Comparison of ENCODE assay signal across 8 cellular contexts in the genomic region with DNA sequence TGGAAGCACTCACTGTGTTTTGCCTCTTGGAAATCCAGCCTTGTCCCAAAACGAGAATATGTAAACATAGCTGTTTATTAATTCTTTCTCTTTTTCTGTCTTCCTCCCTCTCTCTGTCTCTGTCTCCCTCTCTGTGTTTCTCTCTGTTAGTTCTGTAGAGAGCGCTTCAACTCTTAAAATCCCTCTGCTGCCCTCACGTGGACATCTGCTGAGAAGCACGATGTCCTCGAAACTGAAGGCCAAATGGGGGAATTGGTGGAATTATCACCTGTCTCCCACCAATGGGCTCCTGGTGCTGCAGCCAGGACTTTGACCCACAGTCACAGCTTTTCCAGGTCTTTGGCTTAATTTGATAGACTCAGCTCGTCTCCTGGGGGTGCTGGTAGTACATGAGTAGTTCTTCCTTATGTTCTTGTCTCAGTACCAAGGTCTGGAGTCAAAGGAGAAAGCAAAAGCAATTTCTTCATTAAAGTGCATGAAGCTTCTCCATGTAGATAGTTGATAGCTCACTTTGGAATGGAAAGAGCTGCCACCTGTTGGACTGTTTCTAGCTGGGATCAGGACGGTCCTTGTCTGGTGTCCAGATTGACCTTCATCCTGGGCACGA. TPM values are rescaled to one million over a fixed set of nuclear protein-coding genes. Genes with fewer than 3 reads are reported as not detected.
DNase-seq lines count a peak whose midpoint lies in the region; ATAC-seq and TF ChIP-seq lines count a peak whose summit lies in the region.

No MANE protein-coding gene starts in this region.

- no peak overlapping the region for H3K23ac ChIP-seq in H9 (ENCODE audit: insufficient read length, low read depth, low read length)

- no peak overlapping the region for H2BK12ac ChIP-seq in H9 (ENCODE audit: insufficient read length, low read depth, low read length)

- no peak overlapping the region for H4K91ac ChIP-seq in H9 (ENCODE audit: insufficient read length, low read depth, low read length)

- no peak overlapping the region for H2BK5ac ChIP-seq in H9 (ENCODE audit: insufficient read length, low read length)

- no peak overlapping the region for H4K5ac ChIP-seq in H9 (ENCODE audit: insufficient read length, low read depth, low read length)

- H3K9me3 ChIP-seq in DOHH2 (ENCODE audit: control insufficient read depth, insufficient read depth, low read length) (no peaks in the 10 kb centered on the region), H9 (ENCODE audit: control insufficient read depth, low read depth, low read length) (no peaks in the 10 kb centered on the region)

- no peak overlapping the region for H3T11ph ChIP-seq in H9 (ENCODE audit: low read length)

- POLR2A ChIA-PET in activated naive CD8-positive, alpha-beta T cell treated with anti-CD3 and anti-CD28 coated beads, Interleukin-2, amount 10 ng/mL, durations not matched to agents 7 days and 5 days (lab: Charles Lee): interaction anchor here (1.1 to 5.3 kb wide), 4 partner anchors 47 to 86 kb away, joined by 3 to 17 read pairs (median 6); partner anchors contain the start of gene GBP5

- no peaks in the 10 kb centered on the region for H3K79me2 ChIP-seq in DOHH2 (ENCODE audit: control insufficient read depth, low read length)
- H3K79me2 ChIP-seq in H9 (ENCODE audit: insufficient read depth, low read length): no peaks in the 10 kb centered on the region

- no peak overlapping the region for H4K8ac ChIP-seq in H9 (replicated peaks; ENCODE audit: insufficient read length, low read depth, low read length)

- H3K27ac ChIP-seq in DOHH2 (ENCODE audit: low read depth, low read length) (no peak overlapping the region), H9 (ENCODE audit: insufficient read length, low read depth, low read length) (no peak overlapping the region)

- no peaks in the 10 kb centered on the region for H4K20me1 ChIP-seq in DOHH2 (ENCODE audit: control insufficient read depth, insufficient read depth, low read depth, low read length)
- H4K20me1 ChIP-seq in H9 (ENCODE audit: control insufficient read depth, insufficient read depth, insufficient read length): no peaks in the 10 kb centered on the region

- H3K79me1 ChIP-seq in H9 (ENCODE audit: insufficient read depth, low read depth, low read length, poor library complexity, severe bottlenecking): no peaks in the 10 kb centered on the region

- H2AFZ ChIP-seq in H9 (ENCODE audit: low read length): no peak overlapping the region

- H3F3A ChIP-seq in DOHH2 (ENCODE audit: control insufficient read depth, insufficient read depth): no peaks in the 10 kb centered on the region

- H3K9me3 Mint-ChIP-seq in H9: no peaks in the 10 kb centered on the region
- peaks cover 1% of the 10 kb centered on the region for H3K9me3 Mint-ChIP-seq in activated naive CD8-positive, alpha-beta T cell treated with anti-CD3 and anti-CD28 coated beads, Interleukin-2, amount 10 ng/mL, durations not matched to agents 7 days and 5 days

- TF ChIP-seq CTCF in DOHH2 (IDR thresholded peaks at IDR 0.05; ENCODE audit: low read depth, low read length, poor library complexity, severe bottlenecking): peak; percentile 70
- peak; percentile 82 for TF ChIP-seq CTCF in H9 (conservative IDR thresholded peaks at IDR 0.05)

- no peaks in the 10 kb centered on the region; the same call in 1 of the 2 replicates for H3K27me3 Mint-ChIP-seq in H9 (ENCODE audit: low read depth)
- H3K27me3 Mint-ChIP-seq in activated naive CD8-positive, alpha-beta T cell treated with anti-CD3 and anti-CD28 coated beads, Interleukin-2, amount 10 ng/mL, durations not matched to agents 7 days and 5 days: peaks cover 2% of the 10 kb centered on the region

- no peak overlapping the region for H3K4ac ChIP-seq in H9 (ENCODE audit: low read depth, low read length)

- H3K18ac ChIP-seq in H9 (ENCODE audit: insufficient read length, low read depth, low read length): no peak overlapping the region

- no peaks in the 10 kb centered on the region for H3K36me3 ChIP-seq in DOHH2 (ENCODE audit: control insufficient read depth, low read length)

- no peak overlapping the region for H3K14ac ChIP-seq in H9 (ENCODE audit: insufficient read depth, low read length)

- no CpG with 5 or more reads among the region's 8 CpGs for WGBS in H9 (ENCODE audit: extremely low coverage, insufficient read length, low lambda C conversion rate)

- ATAC-seq in activated naive CD8-positive, alpha-beta T cell treated with anti-CD3 and anti-CD28 coated beads, Interleukin-2, amount 10 ng/mL, durations not matched to agents 7 days and 5 days (ENCODE audit: low read depth): peak; percentile 82

- no peaks in the 10 kb centered on the region for H3K4me1 ChIP-seq in DOHH2 (ENCODE audit: control insufficient read depth, low read length)
- no peaks in the 10 kb centered on the region for H3K4me1 ChIP-seq in H9 (ENCODE audit: insufficient read depth, low read length)

- H3K4me3 Mint-ChIP-seq in H9: no peak overlapping the region
- peak overlapping the region; percentile 51 for H3K4me3 Mint-ChIP-seq in activated naive CD8-positive, alpha-beta T cell treated with anti-CD3 and anti-CD28 coated beads, Interleukin-2, amount 10 ng/mL, durations not matched to agents 7 days and 5 days

- H3K56ac ChIP-seq in H9 (ENCODE audit: insufficient read length, low read depth, low read length): no peak overlapping the region

- H3K9me2 ChIP-seq in DOHH2 (replicated peaks; ENCODE audit: control insufficient read depth, low read length): no peaks in the 10 kb centered on the region

- intact Hi-C loops in cardiac septum (cut with DNase I): loop anchor here (2.0 to 5.0 kb wide), 3 partner anchors 99 to 360 kb away; partner anchors contain the start of gene GBP4

- DNase-seq in H9 (peak; percentile 82), NCI-H1105 treated with DMSO at 0.1 percent for 48 hours (lab: John Stamatoyannopoulos, UW) (peak; percentile 74), SW480 (ENCODE audit: low spot score) (peak; percentile 69), cardiac septum (ENCODE audit: low spot score) (peak; percentile 81), pulmonary artery endothelial cell (ENCODE audit: low read depth, low spot score) (peak; percentile 19), GOT3 (lab: John Stamatoyannopoulos, UW) (no peak)
- DNase-seq in activated naive CD8-positive, alpha-beta T cell treated with anti-CD3 and anti-CD28 coated beads, Interleukin-2, amount 10 ng/mL, durations not matched to agents 7 days and 5 days: peak; percentile 80

- H3K27ac Mint-ChIP-seq in H9: no peak overlapping the region; a peak in 1 of 7 replicates
- peak overlapping the region; percentile 72 for H3K27ac Mint-ChIP-seq in activated naive CD8-positive, alpha-beta T cell treated with anti-CD3 and anti-CD28 coated beads, Interleukin-2, amount 10 ng/mL, durations not matched to agents 7 days and 5 days

- H3K23me2 ChIP-seq in H9 (ENCODE audit: insufficient read length, low read depth, low read length, poor library complexity, severe bottlenecking): no peaks in the 10 kb centered on the region

- H3K4me2 ChIP-seq in DOHH2 (ENCODE audit: low read length) (no peak overlapping the region), H9 (ENCODE audit: insufficient read depth, insufficient read length, low read length) (no peak overlapping the region)

- H2BK20ac ChIP-seq in H9 (ENCODE audit: low read depth, low read length, poor library complexity, severe bottlenecking): no peak overlapping the region

- H2BK120ac ChIP-seq in H9 (ENCODE audit: low read depth, low read length, poor library complexity, severe bottlenecking): no peak overlapping the region

- H3K9ac ChIP-seq in H9 (ENCODE audit: extremely low read depth, insufficient read length, low read length): no peak overlapping the region

- H2BK15ac ChIP-seq in H9 (ENCODE audit: low read depth, low read length): no peak overlapping the region

- no peaks in the 10 kb centered on the region for H3K36me3 Mint-ChIP-seq in H9 (ENCODE audit: insufficient read depth in 1 of 3, low read depth in 3 of 3)
- peaks cover 9% of the 10 kb centered on the region for H3K36me3 Mint-ChIP-seq in activated naive CD8-positive, alpha-beta T cell treated with anti-CD3 and anti-CD28 coated beads, Interleukin-2, amount 10 ng/mL, durations not matched to agents 7 days and 5 days

- H3K27me3 ChIP-seq in DOHH2 (ENCODE audit: control insufficient read depth, low read length): peaks cover 6% of the 10 kb centered on the region
- no peaks in the 10 kb centered on the region for H3K27me3 ChIP-seq in H9 (ENCODE audit: insufficient read depth, low read length)

- no peak overlapping the region for H2AK5ac ChIP-seq in H9 (ENCODE audit: insufficient read length, low read length)

- H3K4me3 ChIP-seq in DOHH2 (ENCODE audit: low read length): no peak overlapping the region

- peaks cover 15 to 20% of the 10 kb centered on the region in 2 experiments for H3K4me1 Mint-ChIP-seq in H9
- H3K4me1 Mint-ChIP-seq in activated naive CD8-positive, alpha-beta T cell treated with anti-CD3 and anti-CD28 coated beads, Interleukin-2, amount 10 ng/mL, durations not matched to agents 7 days and 5 days: peaks cover 43% of the 10 kb centered on the region

RNA-seq across cellular contexts. Expression of gene GBP6, which starts 5.5 kb away (rescaled TPM):
- total RNA-seq in H9 (2021) (not detected in 2 replicates), cardiac septum (not detected), pulmonary artery endothelial cell (not detected in 2 replicates)
- under 1 TPM; 0.23 to 0.47 TPM for total RNA-seq in activated naive CD8-positive, alpha-beta T cell treated with anti-CD3 and anti-CD28 coated beads, Interleukin-2, amount 10 ng/mL, durations not matched to agents 7 days and 5 days
